2 cellular contexts compared by ENCODE assay signal in the genomic region with DNA sequence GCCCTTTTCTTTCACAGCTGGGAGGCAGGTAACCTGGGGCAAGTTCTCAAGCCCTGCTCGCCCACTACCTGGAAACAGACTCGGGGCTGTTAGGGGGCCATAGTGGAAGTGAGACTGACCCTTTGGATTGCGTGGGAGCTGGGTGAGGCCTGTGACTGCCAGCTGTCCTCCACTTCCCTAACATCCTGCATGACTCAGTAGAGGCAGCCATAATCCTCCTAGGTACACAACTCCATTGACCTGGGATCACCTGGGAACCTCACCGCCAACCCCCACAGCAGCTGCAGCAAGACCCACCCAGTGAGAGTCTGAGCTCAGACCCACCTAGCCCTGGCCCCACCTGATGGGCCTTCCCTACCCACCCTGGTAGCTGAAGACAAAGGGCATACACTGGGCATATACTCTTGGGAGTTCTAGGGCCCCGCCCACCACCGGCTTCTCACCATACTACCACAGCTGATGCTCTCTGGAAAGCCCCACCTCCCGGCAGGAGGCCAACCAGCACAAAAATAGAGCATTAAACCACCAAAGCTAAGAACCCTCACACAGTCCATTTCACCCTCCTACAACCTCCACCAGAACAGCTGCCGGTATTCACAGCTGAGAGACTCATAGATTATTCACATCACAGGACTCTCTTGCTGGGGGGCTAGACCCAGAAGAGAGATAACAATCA.
A peak's percentile ranks its signal among the peaks of the same experiment; 100 is the strongest.
TF ChIP-seq lines count a peak whose summit lies in the region.

No MANE protein-coding gene starts in this region.

TF ChIP-seq in SK-N-SH, 30 proteins besides CTCF, POLR2A, EP300 and RAD21 (continued from another document):
- no peak for TF ChIP-seq MAX (IDR thresholded peaks at IDR 0.05; ENCODE audit: low read depth)
- no peak for TF ChIP-seq SMC3 (IDR thresholded peaks at IDR 0.05; ENCODE audit: low read depth, low read length)
- TF ChIP-seq ELF1 (IDR thresholded peaks at IDR 0.05), result no peak
- no peak for TF ChIP-seq MXI1 (IDR thresholded peaks at IDR 0.05; ENCODE audit: low read depth, low read length)
- TF ChIP-seq, protein P1, sequence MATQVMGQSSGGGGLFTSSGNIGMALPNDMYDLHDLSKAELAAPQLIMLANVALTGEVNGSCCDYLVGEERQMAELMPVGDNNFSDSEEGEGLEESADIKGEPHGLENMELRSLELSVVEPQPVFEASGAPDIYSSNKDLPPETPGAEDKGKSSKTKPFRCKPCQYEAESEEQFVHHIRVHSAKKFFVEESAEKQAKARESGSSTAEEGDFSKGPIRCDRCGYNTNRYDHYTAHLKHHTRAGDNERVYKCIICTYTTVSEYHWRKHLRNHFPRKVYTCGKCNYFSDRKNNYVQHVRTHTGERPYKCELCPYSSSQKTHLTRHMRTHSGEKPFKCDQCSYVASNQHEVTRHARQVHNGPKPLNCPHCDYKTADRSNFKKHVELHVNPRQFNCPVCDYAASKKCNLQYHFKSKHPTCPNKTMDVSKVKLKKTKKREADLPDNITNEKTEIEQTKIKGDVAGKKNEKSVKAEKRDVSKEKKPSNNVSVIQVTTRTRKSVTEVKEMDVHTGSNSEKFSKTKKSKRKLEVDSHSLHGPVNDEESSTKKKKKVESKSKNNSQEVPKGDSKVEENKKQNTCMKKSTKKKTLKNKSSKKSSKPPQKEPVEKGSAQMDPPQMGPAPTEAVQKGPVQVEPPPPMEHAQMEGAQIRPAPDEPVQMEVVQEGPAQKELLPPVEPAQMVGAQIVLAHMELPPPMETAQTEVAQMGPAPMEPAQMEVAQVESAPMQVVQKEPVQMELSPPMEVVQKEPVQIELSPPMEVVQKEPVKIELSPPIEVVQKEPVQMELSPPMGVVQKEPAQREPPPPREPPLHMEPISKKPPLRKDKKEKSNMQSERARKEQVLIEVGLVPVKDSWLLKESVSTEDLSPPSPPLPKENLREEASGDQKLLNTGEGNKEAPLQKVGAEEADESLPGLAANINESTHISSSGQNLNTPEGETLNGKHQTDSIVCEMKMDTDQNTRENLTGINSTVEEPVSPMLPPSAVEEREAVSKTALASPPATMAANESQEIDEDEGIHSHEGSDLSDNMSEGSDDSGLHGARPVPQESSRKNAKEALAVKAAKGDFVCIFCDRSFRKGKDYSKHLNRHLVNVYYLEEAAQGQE (IDR thresholded peaks at IDR 0.05; ENCODE audit: low read depth, low read length), result no peak
- no peak for TF ChIP-seq USF1 (IDR thresholded peaks at IDR 0.05; ENCODE audit: borderline replicate concordance, low read depth)
- peak; percentile 52; the same call in 1 of the 2 replicates for TF ChIP-seq MEF2A (IDR thresholded peaks at IDR 0.05; ENCODE audit: borderline replicate concordance, low read depth)
- no peak for TF ChIP-seq POLR2AphosphoS5 (IDR thresholded peaks at IDR 0.05; ENCODE audit: low read depth, low read length)
- TF ChIP-seq SIN3A (IDR thresholded peaks at IDR 0.05; ENCODE audit: borderline replicate concordance, low read depth, low read length), result no peak
- peak; percentile 26; the same call in 1 of the 2 replicates for TF ChIP-seq NFIC (IDR thresholded peaks at IDR 0.05; ENCODE audit: borderline replicate concordance)
- TF ChIP-seq TCF12 (IDR thresholded peaks at IDR 0.05), result peak; percentile 75
- no peak for TF ChIP-seq GATA2 (CRISPR knock-in tag; IDR thresholded peaks at IDR 0.05)
- TF ChIP-seq, protein P2, sequence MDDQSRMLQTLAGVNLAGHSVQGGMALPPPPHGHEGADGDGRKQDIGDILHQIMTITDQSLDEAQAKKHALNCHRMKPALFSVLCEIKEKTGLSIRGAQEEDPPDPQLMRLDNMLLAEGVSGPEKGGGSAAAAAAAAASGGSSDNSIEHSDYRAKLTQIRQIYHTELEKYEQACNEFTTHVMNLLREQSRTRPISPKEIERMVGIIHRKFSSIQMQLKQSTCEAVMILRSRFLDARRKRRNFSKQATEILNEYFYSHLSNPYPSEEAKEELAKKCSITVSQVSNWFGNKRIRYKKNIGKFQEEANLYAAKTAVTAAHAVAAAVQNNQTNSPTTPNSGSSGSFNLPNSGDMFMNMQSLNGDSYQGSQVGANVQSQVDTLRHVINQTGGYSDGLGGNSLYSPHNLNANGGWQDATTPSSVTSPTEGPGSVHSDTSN (IDR thresholded peaks at IDR 0.05), result peak; percentile 46
- peak; percentile 14; the same call in 1 of the 2 replicates for TF ChIP-seq FOSL2 (IDR thresholded peaks at IDR 0.05; ENCODE audit: borderline replicate concordance, low read depth)
- TF ChIP-seq GABPA (IDR thresholded peaks at IDR 0.05; ENCODE audit: low read depth), result no peak
- TF ChIP-seq YY1 (IDR thresholded peaks at IDR 0.05; ENCODE audit: low read depth), result no peak
- no peak for TF ChIP-seq RFX5 (IDR thresholded peaks at IDR 0.05; ENCODE audit: low read length)
- TF ChIP-seq FOXJ3 (CRISPR knock-in tag; IDR thresholded peaks at IDR 0.05), result no peak
- no peak for TF ChIP-seq CHD2 (IDR thresholded peaks at IDR 0.05; ENCODE audit: low read length, partially characterized antibody)
- TF ChIP-seq, protein P3, sequence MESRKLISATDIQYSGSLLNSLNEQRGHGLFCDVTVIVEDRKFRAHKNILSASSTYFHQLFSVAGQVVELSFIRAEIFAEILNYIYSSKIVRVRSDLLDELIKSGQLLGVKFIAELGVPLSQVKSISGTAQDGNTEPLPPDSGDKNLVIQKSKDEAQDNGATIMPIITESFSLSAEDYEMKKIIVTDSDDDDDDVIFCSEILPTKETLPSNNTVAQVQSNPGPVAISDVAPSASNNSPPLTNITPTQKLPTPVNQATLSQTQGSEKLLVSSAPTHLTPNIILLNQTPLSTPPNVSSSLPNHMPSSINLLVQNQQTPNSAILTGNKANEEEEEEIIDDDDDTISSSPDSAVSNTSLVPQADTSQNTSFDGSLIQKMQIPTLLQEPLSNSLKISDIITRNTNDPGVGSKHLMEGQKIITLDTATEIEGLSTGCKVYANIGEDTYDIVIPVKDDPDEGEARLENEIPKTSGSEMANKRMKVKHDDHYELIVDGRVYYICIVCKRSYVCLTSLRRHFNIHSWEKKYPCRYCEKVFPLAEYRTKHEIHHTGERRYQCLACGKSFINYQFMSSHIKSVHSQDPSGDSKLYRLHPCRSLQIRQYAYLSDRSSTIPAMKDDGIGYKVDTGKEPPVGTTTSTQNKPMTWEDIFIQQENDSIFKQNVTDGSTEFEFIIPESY (IDR thresholded peaks at IDR 0.05; ENCODE audit: borderline replicate concordance, low read depth), result no peak
- TF ChIP-seq RCOR1 (IDR thresholded peaks at IDR 0.05; ENCODE audit: low read length), result no peak

TF ChIP-seq in SK-N-SH treated with all-trans-retinoic acid at 6 μM for 48 hours, 23 proteins besides CTCF, POLR2A, EP300 and RAD21 (continued from another document):
- no peak for TF ChIP-seq TSHZ2 (CRISPR knock-in tag; IDR thresholded peaks at IDR 0.05)
- TF ChIP-seq ZC3H10 (CRISPR knock-in tag; IDR thresholded peaks at IDR 0.05), result no peak
- no peak for TF ChIP-seq TCF4 (CRISPR knock-in tag; IDR thresholded peaks at IDR 0.05; ENCODE audit: borderline replicate concordance)
- no peak for TF ChIP-seq ZFP3 (CRISPR knock-in tag; IDR thresholded peaks at IDR 0.05)
- no peak for TF ChIP-seq ZNF565 (CRISPR knock-in tag; conservative IDR thresholded peaks at IDR 0.05; ENCODE audit: low read depth)
- TF ChIP-seq POU6F1 (CRISPR knock-in tag; IDR thresholded peaks at IDR 0.05; ENCODE audit: borderline replicate concordance, low read depth), result no peak
- no peak for TF ChIP-seq ZNF70 (CRISPR knock-in tag; IDR thresholded peaks at IDR 0.05)
